In genomic region chr22:35380537-35381423, GRCh38 we compare ENCODE assay signal across 8 cellular contexts. TPM values are rescaled to one million over a fixed set of nuclear protein-coding genes. Genes with fewer than 3 reads are reported as not detected.
DNase-seq lines count a peak whose midpoint lies in the region; ATAC-seq and TF ChIP-seq lines count a peak whose summit lies in the region.

TSS of gene HMOX1 (plus strand) at chr22:35381096. CDS start at chr22:35381174, 78 bp downstream.

- H3K4me3 ChIP-seq in RWPE2 (ENCODE audit: severe bottlenecking): peak within 1 kb of the TSS; percentile 36
- peak within 1 kb of the TSS in 2 of 3 donors; percentile 37 to 68 for H3K4me3 ChIP-seq in thyroid gland (replicated peaks in 1 of 3)

- ATAC-seq in GM19025 (IDR thresholded peaks at IDR 0.05; ENCODE audit: low read depth, unreplicated experiment) (peak; percentile 72), RWPE2 (ENCODE audit: low read depth) (peak; percentile 85), foreskin keratinocyte (peak; percentile 68)
- ATAC-seq in natural killer cell treated with Interleukin-12 subunit alpha and Interleukin-12 subunit beta and Interleukin-15 and Interleukin-18, amount 100 ng/mL, for 72 hours: peak; percentile 96

- H3K27me3 Mint-ChIP-seq in activated naive CD4-positive, alpha-beta T cell treated with anti-CD3 and anti-CD28 coated beads, Interleukin-2, amount 10 ng/mL, durations not matched to agents 7 days and 5 days: peaks cover 70% of the 10 kb centered on the region
- no peaks in the 10 kb centered on the region for H3K27me3 Mint-ChIP-seq in natural killer cell treated with Interleukin-12 subunit alpha and Interleukin-12 subunit beta and Interleukin-15 and Interleukin-18, amount 100 ng/mL, for 72 hours

- peak; percentile 89 for DNase-seq in Ammon's horn (ENCODE audit: low spot score)
- peak; percentile 88 for DNase-seq in HK-2 (ENCODE audit: unreplicated experiment)
- peak; percentile 80 for DNase-seq in RWPE2 (ENCODE audit: low spot score)
- DNase-seq in activated naive CD4-positive, alpha-beta T cell treated with anti-CD3 and anti-CD28 coated beads, Interleukin-2, amount 10 ng/mL, durations not matched to agents 7 days and 5 days: peak; percentile 72
- peak; percentile 29 to 67 for DNase-seq in foreskin keratinocyte
- DNase-seq in natural killer cell treated with Interleukin-12 subunit alpha and Interleukin-12 subunit beta and Interleukin-15 and Interleukin-18, amount 100 ng/mL, for 72 hours (ENCODE audit: low spot score): peak; percentile 90
- peak; percentile 94 to 95 for DNase-seq in thyroid gland

- H3K4me3 Mint-ChIP-seq in activated naive CD4-positive, alpha-beta T cell treated with anti-CD3 and anti-CD28 coated beads, Interleukin-2, amount 10 ng/mL, durations not matched to agents 7 days and 5 days: peak within 1 kb of the TSS; percentile 37
- H3K4me3 Mint-ChIP-seq in natural killer cell treated with Interleukin-12 subunit alpha and Interleukin-12 subunit beta and Interleukin-15 and Interleukin-18, amount 100 ng/mL, for 72 hours: peak within 1 kb of the TSS; percentile 79

- WGBS in thyroid gland, 2 donors: 8 to 27% methylated on average over 9 to 20 of the region's 47 CpGs

- intact Hi-C loops in thyroid gland (cut with DNase I): no loop called here

- H3K9me3 ChIP-seq in RWPE2 (ENCODE audit: severe bottlenecking): no peaks in the 10 kb centered on the region
- no peaks in the 10 kb centered on the region for H3K9me3 ChIP-seq in thyroid gland

- TF ChIP-seq POLR2A in thyroid gland (IDR thresholded peaks at IDR 0.05): peak in 1 of 2 donors; percentile 84

- peaks cover 25% of the 10 kb centered on the region for H3K4me1 Mint-ChIP-seq in activated naive CD4-positive, alpha-beta T cell treated with anti-CD3 and anti-CD28 coated beads, Interleukin-2, amount 10 ng/mL, durations not matched to agents 7 days and 5 days
- peaks cover 22 to 27% of the 10 kb centered on the region in 2 donors for H3K4me1 Mint-ChIP-seq in natural killer cell treated with Interleukin-12 subunit alpha and Interleukin-12 subunit beta and Interleukin-15 and Interleukin-18, amount 100 ng/mL, for 72 hours (ENCODE audit: low read depth in 2 of 2)

- H3K27ac ChIP-seq in RWPE2 (ENCODE audit: poor library complexity, severe bottlenecking) (no peak within 1 kb of the TSS), foreskin keratinocyte (peak within 1 kb of the TSS; percentile 18), thyroid gland (peak within 1 kb of the TSS; percentile 35 to 67 (median 60))

- TF ChIP-seq CTCF in RWPE2 (IDR thresholded peaks at IDR 0.05; ENCODE audit: poor library complexity, severe bottlenecking) (peak; percentile 32), foreskin keratinocyte (conservative IDR thresholded peaks at IDR 0.05) (peak; percentile 54), thyroid gland (IDR thresholded peaks at IDR 0.05) (peak in 1 of 6 experiments; percentile 13)

- H3K27me3 ChIP-seq in RWPE2 (ENCODE audit: insufficient read depth, poor library complexity, severe bottlenecking) (no peaks in the 10 kb centered on the region), foreskin keratinocyte (no peaks in the 10 kb centered on the region), thyroid gland (no peaks in the 10 kb centered on the region)

- no peaks in the 10 kb centered on the region for H3K36me3 Mint-ChIP-seq in activated naive CD4-positive, alpha-beta T cell treated with anti-CD3 and anti-CD28 coated beads, Interleukin-2, amount 10 ng/mL, durations not matched to agents 7 days and 5 days
- no peaks in the 10 kb centered on the region for H3K36me3 Mint-ChIP-seq in natural killer cell treated with Interleukin-12 subunit alpha and Interleukin-12 subunit beta and Interleukin-15 and Interleukin-18, amount 100 ng/mL, for 72 hours

- CTCF ChIA-PET in activated naive CD4-positive, alpha-beta T cell treated with anti-CD3 and anti-CD28 coated beads, Interleukin-2, amount 10 ng/mL, durations not matched to agents 7 days and 5 days (lab: Charles Lee): interaction anchor here (0.8 kb wide), 2 partner anchors 30 to 51 kb away, joined by 3 read pairs; no protein-coding TSS in a partner anchor

- H3K4me1 ChIP-seq in RWPE2 (ENCODE audit: insufficient read depth, poor library complexity, severe bottlenecking) (peaks cover 9% of the 10 kb centered on the region), foreskin keratinocyte (peaks cover 6% of the 10 kb centered on the region), thyroid gland (peaks cover 18 to 35% of the 10 kb centered on the region in 2 donors)

- H3K36me3 ChIP-seq in RWPE2 (ENCODE audit: low read depth) (no peaks in the 10 kb centered on the region), thyroid gland (no peaks in the 10 kb centered on the region)

- no peaks in the 10 kb centered on the region for H3K9me3 Mint-ChIP-seq in activated naive CD4-positive, alpha-beta T cell treated with anti-CD3 and anti-CD28 coated beads, Interleukin-2, amount 10 ng/mL, durations not matched to agents 7 days and 5 days
- no peaks in the 10 kb centered on the region for H3K9me3 Mint-ChIP-seq in natural killer cell treated with Interleukin-12 subunit alpha and Interleukin-12 subunit beta and Interleukin-15 and Interleukin-18, amount 100 ng/mL, for 72 hours

- no peak within 1 kb of the TSS for H3K27ac Mint-ChIP-seq in activated naive CD4-positive, alpha-beta T cell treated with anti-CD3 and anti-CD28 coated beads, Interleukin-2, amount 10 ng/mL, durations not matched to agents 7 days and 5 days
- peak within 1 kb of the TSS; percentile 71 to 82 for H3K27ac Mint-ChIP-seq in natural killer cell treated with Interleukin-12 subunit alpha and Interleukin-12 subunit beta and Interleukin-15 and Interleukin-18, amount 100 ng/mL, for 72 hours

RNA-seq across cellular contexts. Expression of gene HMOX1, which starts in this region (rescaled TPM):
- total RNA-seq in foreskin keratinocyte (1.2 and 3.1 TPM in 2 replicates), thyroid gland (10 to 100 TPM in 1 of 4 donors, 1 to 10 TPM in 3; 5.2 to 13.0 (median 6.9) TPM)
- polyA plus RNA-seq in foreskin keratinocyte: 1.7 and 3.8 TPM in 2 replicates
- 1 to 10 TPM; 4.9 to 7.3 TPM for total RNA-seq in natural killer cell treated with Interleukin-12 subunit alpha and Interleukin-12 subunit beta and Interleukin-15 and Interleukin-18, amount 100 ng/mL, for 72 hours
